ENCODE assay signal across 8 cellular contexts in genomic region chr4:140373328-140374129, GRCh38.
DNase-seq lines count a peak whose midpoint lies in the region; ATAC-seq, FAIRE-seq and TF ChIP-seq lines count a peak whose summit lies in the region.

Gene SCOC, plus strand, starts transcription at chr4:140373646. Its CDS starts 5,525 bp downstream, at chr4:140379171.

- peak; percentile 85 for TF ChIP-seq POLR2A in H54 (IDR thresholded peaks at IDR 0.05; ENCODE audit: low read depth, low read length)

- TF ChIP-seq CTCF in Loucy (conservative IDR thresholded peaks at IDR 0.05; ENCODE audit: low read length) (no peak), nephron progenitor cell (IDR thresholded peaks at IDR 0.05) (no peak)

- peaks cover 5% of the 10 kb centered on the region for H3K27me3 Mint-ChIP-seq in nephron progenitor cell (ENCODE audit: low read depth, poor library complexity)
- no peaks in the 10 kb centered on the region for H3K27me3 Mint-ChIP-seq in stimulated activated naive CD8-positive, alpha-beta T cell treated with anti-CD3 and anti-CD28 coated beads, Interleukin-15, amount 100 ng/mL, for 72 hours

- H3K9me3 ChIP-seq in Loucy (ENCODE audit: insufficient read depth, low read depth, low read length) = no peaks in the 10 kb centered on the region

- peaks cover 49% of the 10 kb centered on the region for H4K20me1 ChIP-seq in Loucy (ENCODE audit: insufficient read depth, low read length, poor library complexity, severe bottlenecking)

- peak; percentile 99 for FAIRE-seq in H54 (lab: Jason Lieb, UNC)

- peak within 1 kb of the TSS; percentile 89 for H3K4me3 ChIP-seq in Loucy (ENCODE audit: low read length, poor library complexity, severe bottlenecking)

- H3K36me3 Mint-ChIP-seq in nephron progenitor cell (ENCODE audit: low read depth) = peaks cover 4% of the 10 kb centered on the region

- peaks cover 50% of the 10 kb centered on the region for H3K79me2 ChIP-seq in Loucy (ENCODE audit: insufficient read depth, low read length)

- DNase-seq in EL (peak; percentile 99), H54 (ENCODE audit: insufficient read length, low spot score) (peak; percentile 73), SHP77 (lab: John Stamatoyannopoulos, UW) (peak; percentile 93 to 94), activated gamma-delta T cell (lab: John Stamatoyannopoulos, UW) (peak; percentile 80), fibroblast of the conjunctiva (ENCODE audit: low read depth) (peak; percentile 97), nephron progenitor cell (peak; percentile 98)
- DNase-seq in stimulated activated naive CD8-positive, alpha-beta T cell treated with anti-CD3 and anti-CD28 coated beads, Interleukin-15, amount 100 ng/mL, for 72 hours = peak; percentile 94 to 97

- no peaks in the 10 kb centered on the region for H3K9me2 ChIP-seq in Loucy (replicated peaks; ENCODE audit: low read depth, low read length)

- H3K9me3 Mint-ChIP-seq in nephron progenitor cell = no peaks in the 10 kb centered on the region
- H3K9me3 Mint-ChIP-seq in stimulated activated naive CD8-positive, alpha-beta T cell treated with anti-CD3 and anti-CD28 coated beads, Interleukin-15, amount 100 ng/mL, for 72 hours = no peaks in the 10 kb centered on the region

- ATAC-seq in stimulated activated naive CD8-positive, alpha-beta T cell treated with anti-CD3 and anti-CD28 coated beads, Interleukin-15, amount 100 ng/mL, for 72 hours = peak; percentile 94

- peak within 1 kb of the TSS; percentile 95 for H3K9ac ChIP-seq in Loucy (ENCODE audit: low read depth, low read length, poor library complexity, severe bottlenecking)

- H2AFZ ChIP-seq in Loucy (ENCODE audit: low read length) = peak within 1 kb of the TSS; percentile 99

- no peak within 1 kb of the TSS for H3K4me3 Mint-ChIP-seq in nephron progenitor cell
- no peak within 1 kb of the TSS for H3K4me3 Mint-ChIP-seq in stimulated activated naive CD8-positive, alpha-beta T cell treated with anti-CD3 and anti-CD28 coated beads, Interleukin-15, amount 100 ng/mL, for 72 hours

- H3F3A ChIP-seq in Loucy (ENCODE audit: low read depth) = no peaks in the 10 kb centered on the region

- no peaks in the 10 kb centered on the region for H3K36me3 ChIP-seq in Loucy (ENCODE audit: insufficient read depth, low read length)

- H3K4me2 ChIP-seq in Loucy (ENCODE audit: low read depth, low read length, poor library complexity, severe bottlenecking) = peak within 1 kb of the TSS; percentile 84

- peaks cover 36% of the 10 kb centered on the region for H3K4me1 ChIP-seq in Loucy (ENCODE audit: insufficient read depth, low read length, poor library complexity, severe bottlenecking)

- H3K27ac Mint-ChIP-seq in nephron progenitor cell = peak within 1 kb of the TSS; percentile 99
- peak within 1 kb of the TSS; percentile 88 to 97 for H3K27ac Mint-ChIP-seq in stimulated activated naive CD8-positive, alpha-beta T cell treated with anti-CD3 and anti-CD28 coated beads, Interleukin-15, amount 100 ng/mL, for 72 hours

- H3K27me3 ChIP-seq in Loucy (ENCODE audit: insufficient read depth, low read length, poor library complexity, severe bottlenecking) = no peaks in the 10 kb centered on the region

- H3K4me1 Mint-ChIP-seq in nephron progenitor cell = peaks cover 48% of the 10 kb centered on the region
- H3K4me1 Mint-ChIP-seq in stimulated activated naive CD8-positive, alpha-beta T cell treated with anti-CD3 and anti-CD28 coated beads, Interleukin-15, amount 100 ng/mL, for 72 hours = peaks cover 37% of the 10 kb centered on the region

Comparison
In these comparisons a context has a peak if more than half of its experiments do, and no peak if none do; other contexts are left out.
1. Peak in every context shown above with its lines: DNase-seq, ATAC-seq and H3K4me3 ChIP-seq.